ENCODE assay signal across 1 cellular context in the genomic region with DNA sequence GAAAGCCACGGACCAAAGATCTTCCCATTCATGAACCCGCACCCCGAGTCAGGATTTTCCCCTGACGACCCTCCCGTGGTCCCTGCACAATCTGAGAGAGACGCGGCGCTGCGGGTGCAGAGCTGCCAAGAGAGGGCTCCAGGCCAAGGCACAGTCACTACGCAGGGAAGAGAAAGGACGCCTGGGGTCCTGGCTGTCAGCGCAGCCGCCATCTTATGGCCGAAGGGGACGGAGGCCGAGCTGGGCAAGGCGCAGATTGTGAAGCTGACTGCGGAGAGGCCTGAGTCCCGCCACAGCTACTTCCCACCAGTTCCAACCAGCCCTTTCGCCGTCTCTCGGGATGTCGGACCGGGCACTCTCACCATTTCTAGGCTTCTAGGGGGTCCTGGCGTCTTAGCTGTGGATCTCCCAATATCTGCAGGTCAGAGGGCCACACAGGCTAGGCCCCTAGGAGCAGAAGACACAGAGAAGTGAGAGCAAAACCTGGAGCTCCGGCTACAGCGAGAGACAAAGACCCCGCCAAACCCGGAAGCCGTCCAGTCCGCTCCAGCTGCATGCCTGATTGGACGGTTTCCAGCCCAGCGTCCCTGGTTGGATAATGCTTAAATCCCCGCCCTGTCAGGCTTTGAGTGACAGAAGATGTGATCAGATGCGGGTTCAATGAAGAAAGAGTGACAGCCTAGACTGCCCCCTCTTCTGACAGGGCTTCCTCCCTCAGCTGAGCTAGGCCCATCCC.
TF ChIP-seq lines count a peak whose summit lies in the region.

A gene (minus strand): TSS at position 515 of the 736 bp plus-strand sequence. CDS start 150 bp downstream, at position 365.

TF ChIP-seq in K562, 482 proteins besides CTCF, POLR2A, EP300 and RAD21 (continued from another document and continues in another):
- TF ChIP-seq, protein P1, sequence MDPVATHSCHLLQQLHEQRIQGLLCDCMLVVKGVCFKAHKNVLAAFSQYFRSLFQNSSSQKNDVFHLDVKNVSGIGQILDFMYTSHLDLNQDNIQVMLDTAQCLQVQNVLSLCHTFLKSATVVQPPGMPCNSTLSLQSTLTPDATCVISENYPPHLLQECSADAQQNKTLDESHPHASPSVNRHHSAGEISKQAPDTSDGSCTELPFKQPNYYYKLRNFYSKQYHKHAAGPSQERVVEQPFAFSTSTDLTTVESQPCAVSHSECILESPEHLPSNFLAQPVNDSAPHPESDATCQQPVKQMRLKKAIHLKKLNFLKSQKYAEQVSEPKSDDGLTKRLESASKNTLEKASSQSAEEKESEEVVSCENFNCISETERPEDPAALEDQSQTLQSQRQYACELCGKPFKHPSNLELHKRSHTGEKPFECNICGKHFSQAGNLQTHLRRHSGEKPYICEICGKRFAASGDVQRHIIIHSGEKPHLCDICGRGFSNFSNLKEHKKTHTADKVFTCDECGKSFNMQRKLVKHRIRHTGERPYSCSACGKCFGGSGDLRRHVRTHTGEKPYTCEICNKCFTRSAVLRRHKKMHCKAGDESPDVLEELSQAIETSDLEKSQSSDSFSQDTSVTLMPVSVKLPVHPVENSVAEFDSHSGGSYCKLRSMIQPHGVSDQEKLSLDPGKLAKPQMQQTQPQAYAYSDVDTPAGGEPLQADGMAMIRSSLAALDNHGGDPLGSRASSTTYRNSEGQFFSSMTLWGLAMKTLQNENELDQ (CRISPR knock-in tag; IDR thresholded peaks at IDR 0.05; ENCODE audit: borderline replicate concordance): no peak
- TF ChIP-seq POLR2AphosphoS5 (IDR thresholded peaks at IDR 0.05; ENCODE audit: control insufficient read depth, insufficient read depth, low read depth, low read length) (peak; percentile 84), ZKSCAN8 (CRISPR knock-in tag; IDR thresholded peaks at IDR 0.05) (no peak), CHCHD3 (CRISPR knock-in tag; IDR thresholded peaks at IDR 0.05) (no peak), TOE1 (IDR thresholded peaks at IDR 0.05; ENCODE audit: borderline replicate concordance) (no peak), TOE1 (CRISPR knock-in tag; IDR thresholded peaks at IDR 0.05; ENCODE audit: borderline replicate concordance, low read depth) (no peak), TEAD4 (IDR thresholded peaks at IDR 0.05; ENCODE audit: low read length) (no peak), TEAD4 (CRISPR knock-in tag; IDR thresholded peaks at IDR 0.05; ENCODE audit: borderline replicate concordance) (no peak), ZNF699 (CRISPR knock-in tag; IDR thresholded peaks at IDR 0.05; ENCODE audit: insufficient replicate concordance) (no peak), MTA3 (IDR thresholded peaks at IDR 0.05; ENCODE audit: borderline replicate concordance) (peak; percentile 83; the same call in 1 of the 2 replicates), SP1 (CRISPR knock-in tag; IDR thresholded peaks at IDR 0.05) (peak; percentile 60; the same call in 1 of the 2 replicates), SRSF7 (optimal IDR thresholded peaks at IDR 0.05; ENCODE audit: low read depth, low read length) (no peak), HDAC8 (tag; IDR thresholded peaks at IDR 0.05) (no peak), ILF3 (IDR thresholded peaks at IDR 0.05; ENCODE audit: borderline replicate concordance) (no peak), ARHGAP35 (IDR thresholded peaks at IDR 0.05; ENCODE audit: partially characterized antibody) (no peak), ZFP30 (CRISPR knock-in tag; IDR thresholded peaks at IDR 0.05; ENCODE audit: borderline replicate concordance) (no peak), PCBP1 (IDR thresholded peaks at IDR 0.05; ENCODE audit: low read depth, low read length, poor library complexity, severe bottlenecking) (no peak), MAFF (IDR thresholded peaks at IDR 0.05; ENCODE audit: low read length) (no peak), ZFPM2 (CRISPR knock-in tag; IDR thresholded peaks at IDR 0.05) (no peak), DDX20 (tag; IDR thresholded peaks at IDR 0.05; ENCODE audit: low read depth) (no peak), FOS (IDR thresholded peaks at IDR 0.05; ENCODE audit: extremely low read depth, insufficient read length) (peak; percentile 88), KAT2B (IDR thresholded peaks at IDR 0.05; ENCODE audit: low read depth, low read length) (no peak), NCOR1 (IDR thresholded peaks at IDR 0.05) (no peak), SIN3B (IDR thresholded peaks at IDR 0.05; ENCODE audit: low read depth) (0 out of 2 replicates have a peak, but pooled peaks have one; percentile 18), U2AF2 (optimal IDR thresholded peaks at IDR 0.05; ENCODE audit: low read depth, low read length) (no peak), BRCA1 (IDR thresholded peaks at IDR 0.05) (no peak), BRCA1 (CRISPR knock-in tag; IDR thresholded peaks at IDR 0.05) (no peak), ZNF146 (CRISPR knock-in tag; IDR thresholded peaks at IDR 0.05; ENCODE audit: unreplicated experiment) (no peak)
- TF ChIP-seq, protein P2, sequence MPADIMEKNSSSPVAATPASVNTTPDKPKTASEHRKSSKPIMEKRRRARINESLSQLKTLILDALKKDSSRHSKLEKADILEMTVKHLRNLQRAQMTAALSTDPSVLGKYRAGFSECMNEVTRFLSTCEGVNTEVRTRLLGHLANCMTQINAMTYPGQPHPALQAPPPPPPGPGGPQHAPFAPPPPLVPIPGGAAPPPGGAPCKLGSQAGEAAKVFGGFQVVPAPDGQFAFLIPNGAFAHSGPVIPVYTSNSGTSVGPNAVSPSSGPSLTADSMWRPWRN (IDR thresholded peaks at IDR 0.05; ENCODE audit: low read depth): no peak
- TF ChIP-seq, protein P3, sequence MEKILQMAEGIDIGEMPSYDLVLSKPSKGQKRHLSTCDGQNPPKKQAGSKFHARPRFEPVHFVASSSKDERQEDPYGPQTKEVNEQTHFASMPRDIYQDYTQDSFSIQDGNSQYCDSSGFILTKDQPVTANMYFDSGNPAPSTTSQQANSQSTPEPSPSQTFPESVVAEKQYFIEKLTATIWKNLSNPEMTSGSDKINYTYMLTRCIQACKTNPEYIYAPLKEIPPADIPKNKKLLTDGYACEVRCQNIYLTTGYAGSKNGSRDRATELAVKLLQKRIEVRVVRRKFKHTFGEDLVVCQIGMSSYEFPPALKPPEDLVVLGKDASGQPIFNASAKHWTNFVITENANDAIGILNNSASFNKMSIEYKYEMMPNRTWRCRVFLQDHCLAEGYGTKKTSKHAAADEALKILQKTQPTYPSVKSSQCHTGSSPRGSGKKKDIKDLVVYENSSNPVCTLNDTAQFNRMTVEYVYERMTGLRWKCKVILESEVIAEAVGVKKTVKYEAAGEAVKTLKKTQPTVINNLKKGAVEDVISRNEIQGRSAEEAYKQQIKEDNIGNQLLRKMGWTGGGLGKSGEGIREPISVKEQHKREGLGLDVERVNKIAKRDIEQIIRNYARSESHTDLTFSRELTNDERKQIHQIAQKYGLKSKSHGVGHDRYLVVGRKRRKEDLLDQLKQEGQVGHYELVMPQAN (IDR thresholded peaks at IDR 0.05; ENCODE audit: borderline replicate concordance): peak; percentile 44; the same call in 1 of the 2 replicates
- TF ChIP-seq, protein P4, sequence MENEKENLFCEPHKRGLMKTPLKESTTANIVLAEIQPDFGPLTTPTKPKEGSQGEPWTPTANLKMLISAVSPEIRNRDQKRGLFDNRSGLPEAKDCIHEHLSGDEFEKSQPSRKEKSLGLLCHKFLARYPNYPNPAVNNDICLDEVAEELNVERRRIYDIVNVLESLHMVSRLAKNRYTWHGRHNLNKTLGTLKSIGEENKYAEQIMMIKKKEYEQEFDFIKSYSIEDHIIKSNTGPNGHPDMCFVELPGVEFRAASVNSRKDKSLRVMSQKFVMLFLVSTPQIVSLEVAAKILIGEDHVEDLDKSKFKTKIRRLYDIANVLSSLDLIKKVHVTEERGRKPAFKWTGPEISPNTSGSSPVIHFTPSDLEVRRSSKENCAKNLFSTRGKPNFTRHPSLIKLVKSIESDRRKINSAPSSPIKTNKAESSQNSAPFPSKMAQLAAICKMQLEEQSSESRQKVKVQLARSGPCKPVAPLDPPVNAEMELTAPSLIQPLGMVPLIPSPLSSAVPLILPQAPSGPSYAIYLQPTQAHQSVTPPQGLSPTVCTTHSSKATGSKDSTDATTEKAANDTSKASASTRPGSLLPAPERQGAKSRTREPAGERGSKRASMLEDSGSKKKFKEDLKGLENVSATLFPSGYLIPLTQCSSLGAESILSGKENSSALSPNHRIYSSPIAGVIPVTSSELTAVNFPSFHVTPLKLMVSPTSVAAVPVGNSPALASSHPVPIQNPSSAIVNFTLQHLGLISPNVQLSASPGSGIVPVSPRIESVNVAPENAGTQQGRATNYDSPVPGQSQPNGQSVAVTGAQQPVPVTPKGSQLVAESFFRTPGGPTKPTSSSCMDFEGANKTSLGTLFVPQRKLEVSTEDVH (IDR thresholded peaks at IDR 0.05; ENCODE audit: low read depth, partially characterized antibody): peak; percentile 54
- TF ChIP-seq, protein P5, sequence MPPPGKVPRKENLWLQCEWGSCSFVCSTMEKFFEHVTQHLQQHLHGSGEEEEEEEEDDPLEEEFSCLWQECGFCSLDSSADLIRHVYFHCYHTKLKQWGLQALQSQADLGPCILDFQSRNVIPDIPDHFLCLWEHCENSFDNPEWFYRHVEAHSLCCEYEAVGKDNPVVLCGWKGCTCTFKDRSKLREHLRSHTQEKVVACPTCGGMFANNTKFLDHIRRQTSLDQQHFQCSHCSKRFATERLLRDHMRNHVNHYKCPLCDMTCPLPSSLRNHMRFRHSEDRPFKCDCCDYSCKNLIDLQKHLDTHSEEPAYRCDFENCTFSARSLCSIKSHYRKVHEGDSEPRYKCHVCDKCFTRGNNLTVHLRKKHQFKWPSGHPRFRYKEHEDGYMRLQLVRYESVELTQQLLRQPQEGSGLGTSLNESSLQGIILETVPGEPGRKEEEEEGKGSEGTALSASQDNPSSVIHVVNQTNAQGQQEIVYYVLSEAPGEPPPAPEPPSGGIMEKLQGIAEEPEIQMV (tag; conservative IDR thresholded peaks at IDR 0.05; ENCODE audit: low read depth): no peak
- TF ChIP-seq, protein P6, sequence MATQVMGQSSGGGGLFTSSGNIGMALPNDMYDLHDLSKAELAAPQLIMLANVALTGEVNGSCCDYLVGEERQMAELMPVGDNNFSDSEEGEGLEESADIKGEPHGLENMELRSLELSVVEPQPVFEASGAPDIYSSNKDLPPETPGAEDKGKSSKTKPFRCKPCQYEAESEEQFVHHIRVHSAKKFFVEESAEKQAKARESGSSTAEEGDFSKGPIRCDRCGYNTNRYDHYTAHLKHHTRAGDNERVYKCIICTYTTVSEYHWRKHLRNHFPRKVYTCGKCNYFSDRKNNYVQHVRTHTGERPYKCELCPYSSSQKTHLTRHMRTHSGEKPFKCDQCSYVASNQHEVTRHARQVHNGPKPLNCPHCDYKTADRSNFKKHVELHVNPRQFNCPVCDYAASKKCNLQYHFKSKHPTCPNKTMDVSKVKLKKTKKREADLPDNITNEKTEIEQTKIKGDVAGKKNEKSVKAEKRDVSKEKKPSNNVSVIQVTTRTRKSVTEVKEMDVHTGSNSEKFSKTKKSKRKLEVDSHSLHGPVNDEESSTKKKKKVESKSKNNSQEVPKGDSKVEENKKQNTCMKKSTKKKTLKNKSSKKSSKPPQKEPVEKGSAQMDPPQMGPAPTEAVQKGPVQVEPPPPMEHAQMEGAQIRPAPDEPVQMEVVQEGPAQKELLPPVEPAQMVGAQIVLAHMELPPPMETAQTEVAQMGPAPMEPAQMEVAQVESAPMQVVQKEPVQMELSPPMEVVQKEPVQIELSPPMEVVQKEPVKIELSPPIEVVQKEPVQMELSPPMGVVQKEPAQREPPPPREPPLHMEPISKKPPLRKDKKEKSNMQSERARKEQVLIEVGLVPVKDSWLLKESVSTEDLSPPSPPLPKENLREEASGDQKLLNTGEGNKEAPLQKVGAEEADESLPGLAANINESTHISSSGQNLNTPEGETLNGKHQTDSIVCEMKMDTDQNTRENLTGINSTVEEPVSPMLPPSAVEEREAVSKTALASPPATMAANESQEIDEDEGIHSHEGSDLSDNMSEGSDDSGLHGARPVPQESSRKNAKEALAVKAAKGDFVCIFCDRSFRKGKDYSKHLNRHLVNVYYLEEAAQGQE (CRISPR knock-in tag; IDR thresholded peaks at IDR 0.05; ENCODE audit: low read depth): no peak
- TF ChIP-seq, protein P7, sequence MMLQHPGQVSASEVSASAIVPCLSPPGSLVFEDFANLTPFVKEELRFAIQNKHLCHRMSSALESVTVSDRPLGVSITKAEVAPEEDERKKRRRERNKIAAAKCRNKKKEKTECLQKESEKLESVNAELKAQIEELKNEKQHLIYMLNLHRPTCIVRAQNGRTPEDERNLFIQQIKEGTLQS (IDR thresholded peaks at IDR 0.05): no peak
- TF ChIP-seq, protein P7 (CRISPR knock-in tag; conservative IDR thresholded peaks at IDR 0.05): no peak
- TF ChIP-seq, protein P8, sequence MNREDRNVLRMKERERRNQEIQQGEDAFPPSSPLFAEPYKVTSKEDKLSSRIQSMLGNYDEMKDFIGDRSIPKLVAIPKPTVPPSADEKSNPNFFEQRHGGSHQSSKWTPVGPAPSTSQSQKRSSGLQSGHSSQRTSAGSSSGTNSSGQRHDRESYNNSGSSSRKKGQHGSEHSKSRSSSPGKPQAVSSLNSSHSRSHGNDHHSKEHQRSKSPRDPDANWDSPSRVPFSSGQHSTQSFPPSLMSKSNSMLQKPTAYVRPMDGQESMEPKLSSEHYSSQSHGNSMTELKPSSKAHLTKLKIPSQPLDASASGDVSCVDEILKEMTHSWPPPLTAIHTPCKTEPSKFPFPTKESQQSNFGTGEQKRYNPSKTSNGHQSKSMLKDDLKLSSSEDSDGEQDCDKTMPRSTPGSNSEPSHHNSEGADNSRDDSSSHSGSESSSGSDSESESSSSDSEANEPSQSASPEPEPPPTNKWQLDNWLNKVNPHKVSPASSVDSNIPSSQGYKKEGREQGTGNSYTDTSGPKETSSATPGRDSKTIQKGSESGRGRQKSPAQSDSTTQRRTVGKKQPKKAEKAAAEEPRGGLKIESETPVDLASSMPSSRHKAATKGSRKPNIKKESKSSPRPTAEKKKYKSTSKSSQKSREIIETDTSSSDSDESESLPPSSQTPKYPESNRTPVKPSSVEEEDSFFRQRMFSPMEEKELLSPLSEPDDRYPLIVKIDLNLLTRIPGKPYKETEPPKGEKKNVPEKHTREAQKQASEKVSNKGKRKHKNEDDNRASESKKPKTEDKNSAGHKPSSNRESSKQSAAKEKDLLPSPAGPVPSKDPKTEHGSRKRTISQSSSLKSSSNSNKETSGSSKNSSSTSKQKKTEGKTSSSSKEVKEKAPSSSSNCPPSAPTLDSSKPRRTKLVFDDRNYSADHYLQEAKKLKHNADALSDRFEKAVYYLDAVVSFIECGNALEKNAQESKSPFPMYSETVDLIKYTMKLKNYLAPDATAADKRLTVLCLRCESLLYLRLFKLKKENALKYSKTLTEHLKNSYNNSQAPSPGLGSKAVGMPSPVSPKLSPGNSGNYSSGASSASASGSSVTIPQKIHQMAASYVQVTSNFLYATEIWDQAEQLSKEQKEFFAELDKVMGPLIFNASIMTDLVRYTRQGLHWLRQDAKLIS (CRISPR knock-in tag; IDR thresholded peaks at IDR 0.05): peak; percentile 57; the same call in 1 of the 2 replicates
- TF ChIP-seq, protein P9, sequence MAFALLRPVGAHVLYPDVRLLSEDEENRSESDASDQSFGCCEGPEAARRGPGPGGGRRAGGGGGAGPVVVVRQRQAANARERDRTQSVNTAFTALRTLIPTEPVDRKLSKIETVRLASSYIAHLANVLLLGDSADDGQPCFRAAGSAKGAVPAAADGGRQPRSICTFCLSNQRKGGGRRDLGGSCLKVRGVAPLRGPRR (CRISPR knock-in tag; IDR thresholded peaks at IDR 0.05): no peak
